1 cellular context compared by ENCODE assay signal in genomic region chr6:145673504-145673903, GRCh38.
TF ChIP-seq lines count a peak whose summit lies in the region.

No MANE protein-coding gene starts in this region.

TF ChIP-seq in GM23338, 12 proteins besides CTCF, POLR2A, EP300 and RAD21:
- TF ChIP-seq REST (IDR thresholded peaks at IDR 0.05; ENCODE audit: unreplicated experiment) (no peak), ZNF114 (CRISPR knock-in tag; IDR thresholded peaks at IDR 0.05) (no peak), STAT1 (IDR thresholded peaks at IDR 0.05; ENCODE audit: unreplicated experiment) (no peak), CREB1 (CRISPR knock-in tag; IDR thresholded peaks at IDR 0.05; ENCODE audit: low read depth) (no peak), EZH2 (IDR thresholded peaks at IDR 0.05; ENCODE audit: low read depth, unreplicated experiment) (no peak), POLR2AphosphoS5 (IDR thresholded peaks at IDR 0.05; ENCODE audit: low read depth) (no peak), JUNB (IDR thresholded peaks at IDR 0.05; ENCODE audit: unreplicated experiment) (no peak), ZNF331 (CRISPR knock-in tag; IDR thresholded peaks at IDR 0.05; ENCODE audit: low read depth) (no peak), ETS1 (IDR thresholded peaks at IDR 0.05) (no peak), NANOG (IDR thresholded peaks at IDR 0.05; ENCODE audit: borderline replicate concordance) (no peak), EZH2phosphoT487 (IDR thresholded peaks at IDR 0.05; ENCODE audit: unreplicated experiment) (no peak), ZNF462 (CRISPR knock-in tag; IDR thresholded peaks at IDR 0.05) (no peak)
